31 cellular contexts compared by ENCODE assay signal in genomic region chr11:25198704-25199103, GRCh38.
"Had no signal": no experiment of that assay in that cellular context is flagged by ENCODE, and none has a peak within 500 bp of the region (broad histone marks: within the 10 kb centered on the region; RNA-seq: fewer than 3 reads in every experiment).

No MANE protein-coding gene starts in this region.

- H3K36me3 ChIP-seq: adrenal gland, ascending aorta, brain microvascular endothelial cell, breast epithelium, cardiac muscle cell had no signal

- ATAC-seq: activated naive CD4-positive, alpha-beta T cell treated with anti-CD3 and anti-CD28 coated beads, Interleukin-2, amount 50 U/mL, for 72 hours; activated naive CD8-positive, alpha-beta T cell treated with anti-CD3 and anti-CD28 coated beads, Interleukin-2, amount 50 U/mL, for 24 hours; activated T-cell treated with anti-CD3 and anti-CD28 coated beads, Interleukin-2, amount 50 U/mL, for 4 hours; activated T-cell treated with anti-CD3 and anti-CD28 coated beads, Interleukin-2, amount 50 U/mL, for 72 hours; activated T-helper 17 cell treated with anti-CD3 and anti-CD28 coated beads, Interleukin-2, amount 50 U/mL, for 72 hours; body of pancreas had no signal

- H3K4me3 ChIP-seq: adrenal gland, ascending aorta, body of pancreas, breast epithelium, cardiac muscle cell had no signal

- H3K4me1 ChIP-seq: adrenal gland, ascending aorta, body of pancreas, breast epithelium had no signal

- DNase-seq: activated effector memory CD4-positive, alpha-beta T cell treated with anti-CD3 and anti-CD28 coated beads, Interleukin-2, amount 50 U/mL, for 16 hours; activated effector memory CD4-positive, alpha-beta T cell treated with Interleukin-2 at 50 U/mL for 16 hours; activated gamma-delta T cell; activated gamma-delta T cell treated with Interleukin-2 at 50 U/mL for 16 hours; activated naive CD4-positive, alpha-beta T cell; activated naive CD4-positive, alpha-beta T cell treated with anti-CD3 and anti-CD28 coated beads for 36 hours; activated naive CD4-positive, alpha-beta T cell treated with anti-CD3 and anti-CD28 coated beads, Interleukin-2, amount 10 ng/mL, durations not matched to agents 7 days and 5 days; activated naive CD4-positive, alpha-beta T cell treated with anti-CD3 and anti-CD28 coated beads, Interleukin-2, amount 50 U/mL, for 16 hours; activated naive CD4-positive, alpha-beta T cell treated with Interleukin-2 at 50 U/mL for 16 hours; activated naive CD8-positive, alpha-beta T cell treated with anti-CD3 and anti-CD28 coated beads for 36 hours; activated naive CD8-positive, alpha-beta T cell treated with anti-CD3 and anti-CD28 coated beads, Interleukin-2, amount 10 ng/mL, durations not matched to agents 7 days and 5 days; activated naive CD8-positive, alpha-beta T cell treated with anti-CD3 and anti-CD28 coated beads, Interleukin-2, amount 50 U/mL, for 24 hours; activated T-cell treated with anti-CD3 and anti-CD28 coated beads, Interleukin-2, amount 50 U/mL, for 24 hours; activated T-cell treated with anti-CD3 and anti-CD28 coated beads, Interleukin-2, amount 50 U/mL, for 4 hours; activated T-cell treated with anti-CD3 and anti-CD28 coated beads, Interleukin-2, amount 50 U/mL, for 48 hours; activated T-cell treated with anti-CD3 and anti-CD28 coated beads, Interleukin-2, amount 50 U/mL, for 72 hours; adrenal gland; amniotic stem cell; amygdala; anterior cingulate cortex; aorta; body of pancreas; brain microvascular endothelial cell; caudate nucleus; central memory CD4-positive, alpha-beta T cell; cerebellar nuclear complex had no signal

- H3K27ac ChIP-seq: adrenal gland, ascending aorta, body of pancreas, brain microvascular endothelial cell, breast epithelium, cardiac muscle cell had no signal

- H3K27me3 ChIP-seq: adrenal gland, ascending aorta, body of pancreas, brain microvascular endothelial cell, breast epithelium, cardiac muscle cell had no signal

- H3K9me3 ChIP-seq: ascending aorta, body of pancreas, breast epithelium had no signal
